In genomic region chr22:48605125-48605524, GRCh38 we compare ENCODE assay signal across 1 cellular context.
TF ChIP-seq lines count a peak whose summit lies in the region.

No MANE protein-coding gene starts in this region.

TF ChIP-seq in IMR-90, 13 proteins besides CTCF, POLR2A, EP300 and RAD21:
- TF ChIP-seq FOS (IDR thresholded peaks at IDR 0.05; ENCODE audit: low read depth, low read length), result no peak
- no peak for TF ChIP-seq USF2 (IDR thresholded peaks at IDR 0.05; ENCODE audit: low read depth, low read length)
- TF ChIP-seq RFX5 (IDR thresholded peaks at IDR 0.05; ENCODE audit: low read depth, low read length), result no peak
- TF ChIP-seq MAFK (IDR thresholded peaks at IDR 0.05; ENCODE audit: low read depth, low read length), result no peak
- no peak for TF ChIP-seq CEBPB (IDR thresholded peaks at IDR 0.05; ENCODE audit: low read depth, low read length)
- TF ChIP-seq CHD1 (IDR thresholded peaks at IDR 0.05; ENCODE audit: low read depth, low read length), result no peak
- TF ChIP-seq MXI1 (IDR thresholded peaks at IDR 0.05; ENCODE audit: borderline replicate concordance, low read depth, low read length), result no peak
- TF ChIP-seq MAZ (IDR thresholded peaks at IDR 0.05; ENCODE audit: borderline replicate concordance, low read depth, low read length), result no peak
- TF ChIP-seq SMC3 (IDR thresholded peaks at IDR 0.05; ENCODE audit: low read depth, low read length), result no peak
- no peak for TF ChIP-seq BHLHE40 (IDR thresholded peaks at IDR 0.05; ENCODE audit: low read depth, low read length)
- no peak for TF ChIP-seq RCOR1 (IDR thresholded peaks at IDR 0.05; ENCODE audit: insufficient replicate concordance, low read length)
